In genomic region chrX:133412665-133413064, GRCh38 we compare ENCODE assay signal across 16 cellular contexts. TPM values are rescaled to one million over a fixed set of nuclear protein-coding genes. Genes with fewer than 3 reads are reported as not detected.
DNase-seq lines count a peak whose midpoint lies in the region; ATAC-seq and TF ChIP-seq lines count a peak whose summit lies in the region.
"Had no signal": no experiment of that assay in that cellular context is flagged by ENCODE, and none has a peak within 500 bp of the region (broad histone marks: within the 10 kb centered on the region; RNA-seq: fewer than 3 reads in every experiment).

No MANE protein-coding gene starts in this region.

- 49% methylated on average over 4 of the region's 5 CpGs for WGBS in esophagus muscularis mucosa
- 57 to 77% (median 73%) methylated on average over 5 of the region's 5 CpGs for WGBS in stomach, 5 donors

- peaks cover 71% of the 10 kb centered on the region for H3K27me3 Mint-ChIP-seq in mesothelial cell of epicardium (ENCODE audit: low read depth)
- H3K27me3 Mint-ChIP-seq in T-helper 17 cell, result peaks cover 25% of the 10 kb centered on the region

- TF ChIP-seq CTCF in Loucy (conservative IDR thresholded peaks at IDR 0.05; ENCODE audit: low read length) (no peak), esophagus muscularis mucosa (IDR thresholded peaks at IDR 0.05) (no peak), mesothelial cell of epicardium (IDR thresholded peaks at IDR 0.05; ENCODE audit: unreplicated experiment) (no peak), stomach (IDR thresholded peaks at IDR 0.05) (no peak)

- H3K9ac ChIP-seq in Loucy (ENCODE audit: low read depth, low read length, poor library complexity, severe bottlenecking), result no peak overlapping the region

- H3K27me3 ChIP-seq in Loucy (ENCODE audit: insufficient read depth, low read length, poor library complexity, severe bottlenecking) (peaks cover 5% of the 10 kb centered on the region), esophagus muscularis mucosa (no peaks in the 10 kb centered on the region), stomach (peaks cover 0 to 27% (median 24%) of the 10 kb centered on the region in 3 donors)
- H3K27me3 ChIP-seq: ascending aorta had no signal

- TF ChIP-seq POLR2A in esophagus muscularis mucosa (IDR thresholded peaks at IDR 0.05; ENCODE audit: low read depth) (no peak), stomach (IDR thresholded peaks at IDR 0.05) (no peak)

- intact Hi-C loops in esophagus muscularis mucosa (cut with DNase I) (loop anchor here (5.0 to 10.0 kb wide), 2 partner anchors 80 to 158 kb away; no protein-coding TSS in a partner anchor), stomach (cut with DNase I; ENCODE audit: low total_unique reads) (no loop called here), head of caudate nucleus (cut with DNase I) (no loop called here)

- H3K36me3 ChIP-seq in Loucy (ENCODE audit: insufficient read depth, low read length), result no peaks in the 10 kb centered on the region
- H3K36me3 ChIP-seq in esophagus muscularis mucosa, result no peaks in the 10 kb centered on the region
- H3K36me3 ChIP-seq in stomach, result no peaks in the 10 kb centered on the region
- H3K36me3 ChIP-seq: ascending aorta, prostate gland had no signal

- H3K27ac Mint-ChIP-seq in mesothelial cell of epicardium (peak overlapping the region; percentile 71), T-helper 17 cell (no peak overlapping the region)
- H3K27ac Mint-ChIP-seq: activated CD8-positive, alpha-beta memory T cell treated with anti-CD3 and anti-CD28 coated beads, Interleukin-2, amount 10 ng/mL, durations not matched to agents 7 days and 5 days; B cell had no signal

- no peaks in the 10 kb centered on the region for H4K20me1 ChIP-seq in Loucy (ENCODE audit: insufficient read depth, low read length, poor library complexity, severe bottlenecking)

- H3K4me2 ChIP-seq in Loucy (ENCODE audit: low read depth, low read length, poor library complexity, severe bottlenecking), result peak overlapping the region; percentile 73

- peak overlapping the region; percentile 80 to 90 (median 88) for H3K27ac ChIP-seq in esophagus muscularis mucosa (replicated peaks in 1 of 4)
- peak overlapping the region in 3 of 5 donors; percentile 20 to 85 (median 84) for H3K27ac ChIP-seq in stomach
- H3K27ac ChIP-seq: prostate gland, RWPE1 had no signal

- H3K9me3 ChIP-seq in Loucy (ENCODE audit: insufficient read depth, low read depth, low read length) (no peaks in the 10 kb centered on the region), esophagus muscularis mucosa (no peaks in the 10 kb centered on the region), stomach (no peaks in the 10 kb centered on the region), T-helper 17 cell (ENCODE audit: control insufficient read depth, low read length, poor library complexity, severe bottlenecking) (no peaks in the 10 kb centered on the region)
- H3K9me3 ChIP-seq: ascending aorta, prostate gland had no signal

- H3K4me3 Mint-ChIP-seq in mesothelial cell of epicardium, result peak overlapping the region; percentile 90
- no peak overlapping the region for H3K4me3 Mint-ChIP-seq in T-helper 17 cell
- H3K4me3 Mint-ChIP-seq: activated CD8-positive, alpha-beta memory T cell treated with anti-CD3 and anti-CD28 coated beads, Interleukin-2, amount 10 ng/mL, durations not matched to agents 7 days and 5 days; B cell had no signal

- DNase-seq in esophagus muscularis mucosa (ENCODE audit: extremely low spot score) (no peak), mesothelial cell of epicardium (ENCODE audit: low spot score in 2 of 2, unreplicated experiment in 2 of 2) (no peak), stomach (no peak), T-helper 17 cell (no peak), SIG-M5 (lab: John Stamatoyannopoulos, UW) (no peak), head of caudate nucleus (no peak)
- DNase-seq: activated CD4-positive, CD25-positive, alpha-beta regulatory T cell treated with anti-CD3 and anti-CD28 coated beads, Interleukin-2, amount 50 U/mL, for 72 hours; activated CD8-positive, alpha-beta memory T cell treated with anti-CD3 and anti-CD28 coated beads, Interleukin-2, amount 10 ng/mL, durations not matched to agents 7 days and 5 days; effector CD4-positive, alpha-beta T cell had no signal

- no peaks in the 10 kb centered on the region for H3K9me3 Mint-ChIP-seq in mesothelial cell of epicardium

- H3K79me2 ChIP-seq in Loucy (ENCODE audit: insufficient read depth, low read length), result 0 out of 2 replicates have a peak, but pooled peaks cover 4% of the 10 kb centered on the region

- H3K4me1 ChIP-seq in Loucy (ENCODE audit: insufficient read depth, low read length, poor library complexity, severe bottlenecking) (peaks cover 3% of the 10 kb centered on the region), esophagus muscularis mucosa (peaks cover 0 to 43% (median 33%) of the 10 kb centered on the region in 4 donors), stomach (peaks cover 0 to 8% (median 4%) of the 10 kb centered on the region in 4 donors)
- H3K4me1 ChIP-seq: ascending aorta, prostate gland had no signal

- no peak overlapping the region for H2AFZ ChIP-seq in Loucy (ENCODE audit: low read length)

- H3K4me1 Mint-ChIP-seq in mesothelial cell of epicardium (peaks cover 51% of the 10 kb centered on the region), T-helper 17 cell (no peaks in the 10 kb centered on the region)
- H3K4me1 Mint-ChIP-seq: activated CD8-positive, alpha-beta memory T cell treated with anti-CD3 and anti-CD28 coated beads, Interleukin-2, amount 10 ng/mL, durations not matched to agents 7 days and 5 days had no signal

- H3K4me3 ChIP-seq in Loucy (ENCODE audit: low read length, poor library complexity, severe bottlenecking) (peak overlapping the region; percentile 9), esophagus muscularis mucosa (peak overlapping the region; percentile 66 to 83 (median 70)), stomach (peak overlapping the region; percentile 58 to 68 (median 64))

- no peak for TF ChIP-seq EP300 in esophagus muscularis mucosa (IDR thresholded peaks at IDR 0.05)
- TF ChIP-seq EP300 in stomach (IDR thresholded peaks at IDR 0.05), result no peak

- no peaks in the 10 kb centered on the region for H3K9me2 ChIP-seq in Loucy (replicated peaks; ENCODE audit: low read depth, low read length)

- no peaks in the 10 kb centered on the region for H3K36me3 Mint-ChIP-seq in mesothelial cell of epicardium
- H3K36me3 Mint-ChIP-seq in T-helper 17 cell (ENCODE audit: low read depth), result no peaks in the 10 kb centered on the region
- H3K36me3 Mint-ChIP-seq: activated CD8-positive, alpha-beta memory T cell treated with anti-CD3 and anti-CD28 coated beads, Interleukin-2, amount 10 ng/mL, durations not matched to agents 7 days and 5 days had no signal

- ATAC-seq in HG03025 (IDR thresholded peaks at IDR 0.05; ENCODE audit: low FRiP score, unreplicated experiment) (no peak), T-helper 17 cell (no peak)
- ATAC-seq: activated CD8-positive, alpha-beta memory T cell treated with anti-CD3 and anti-CD28 coated beads, Interleukin-2, amount 10 ng/mL, durations not matched to agents 7 days and 5 days had no signal

- H3F3A ChIP-seq in Loucy (ENCODE audit: low read depth), result no peaks in the 10 kb centered on the region

RNA-seq across cellular contexts. Expression of gene GPC4, which starts 2.6 kb away (rescaled TPM):
- total RNA-seq in esophagus muscularis mucosa (10 to 100 TPM; 54.3 to 91.2 (median 80.3) TPM), mesothelial cell of epicardium (43.4 to 46.9 TPM (median 44.8 TPM) in 3 replicates), stomach (10 to 100 TPM; 14.1 to 32.1 (median 22.2) TPM), T-helper 17 cell (not detected)
- 1 to 10 TPM; 3.5 to 9.2 (median 4.5) TPM for polyA plus RNA-seq in stomach
- total RNA-seq: activated CD8-positive, alpha-beta memory T cell treated with anti-CD3 and anti-CD28 coated beads, Interleukin-2, amount 10 ng/mL, durations not matched to agents 7 days and 5 days; T-helper 2 cell treated with Interferon-gamma antibody and Interleukin-4, amounts not matched to agents 100 ng/mL and 5 ng/mL, for 36 hours had no signal

Comparison
In these comparisons a context has a peak if more than half of its experiments do, and no peak if none do; other contexts are left out.
1. H3K4me3 ChIP-seq: peak in every context shown above with its lines; median percentile 70 in esophagus muscularis mucosa; 64 in stomach; 9 in Loucy.
2. RNA of gene GPC4, which starts 2.6 kb away (total RNA-seq): 54.3 to 91.2 TPM in esophagus muscularis mucosa, 43.4 to 46.9 TPM in mesothelial cell of epicardium and 14.1 to 32.1 TPM in stomach; not detected in T-helper 17 cell; every median in the first group is over 10 times any median in the second.